In genomic region chr2:41853427-41854191, GRCh38 we compare ENCODE assay signal across 8 cellular contexts.
DNase-seq lines count a peak whose midpoint lies in the region; ATAC-seq and TF ChIP-seq lines count a peak whose summit lies in the region.

No MANE protein-coding gene starts in this region.

- 8 to 9% methylated on average over 8 of the region's 8 CpGs for WGBS in thyroid gland, 2 donors

- H3K27me3 Mint-ChIP-seq in brain, result peaks cover 4% of the 10 kb centered on the region

- TF ChIP-seq CTCF in GM06990 (IDR thresholded peaks at IDR 0.05; ENCODE audit: insufficient read depth, low read length, poor library complexity, severe bottlenecking) (peak; percentile 65), brain (conservative IDR thresholded peaks at IDR 0.05) (peak; percentile 91 to 92), thyroid gland (IDR thresholded peaks at IDR 0.05) (peak; percentile 28 to 70 (median 50))

- peak overlapping the region in 1 of 5 experiments; percentile 15 for H3K27ac Mint-ChIP-seq in brain

- ATAC-seq in HG02759 (IDR thresholded peaks at IDR 0.05; ENCODE audit: unreplicated experiment), result no peak

- H3K4me3 ChIP-seq in GM06990 (replicated peaks; ENCODE audit: low read depth, low read length) (no peak overlapping the region), thyroid gland (replicated peaks in 1 of 3) (no peak overlapping the region)

- H3K9me3 ChIP-seq in thyroid gland, result no peaks in the 10 kb centered on the region

- H3K27me3 ChIP-seq in GM06990 (replicated peaks; ENCODE audit: control insufficient read depth, insufficient read depth, low read length) (no peaks in the 10 kb centered on the region), thyroid gland (no peaks in the 10 kb centered on the region)

- TF ChIP-seq POLR2A in thyroid gland (IDR thresholded peaks at IDR 0.05), result no peak

- DNase-seq in ACHN (peak; percentile 74), GM06990 (ENCODE audit: extremely low read depth, insufficient read length) (no peak), NCI-H2227 treated with DMSO at 0.1 percent for 48 hours (lab: John Stamatoyannopoulos, UW) (peak; percentile 55), islet precursor cell (peak; percentile 76), thyroid gland (peak; percentile 41 to 42)
- DNase-seq in activated effector memory CD4-positive, alpha-beta T cell treated with anti-CD3 and anti-CD28 coated beads, Interleukin-2, amount 50 U/mL, for 16 hours, result no peak

- no peak overlapping the region for H3K27ac ChIP-seq in thyroid gland

- in situ Hi-C loops in ACHN (cut with HindIII; ENCODE audit: low pct_ligation_motif_present, low pct_unique_long_range_greater_than_20kb, low sequenced_read_pairs), result loop anchor here (25.0 kb wide), 1 partner anchor 234 kb away; no protein-coding TSS in a partner anchor

- intact Hi-C loops in thyroid gland (cut with DNase I), result loop anchor here (5.0 kb wide), 1 partner anchor 234 kb away; no protein-coding TSS in a partner anchor

- no peaks in the 10 kb centered on the region for H3K9me3 Mint-ChIP-seq in brain

- no peaks in the 10 kb centered on the region for H3K36me3 ChIP-seq in GM06990 (ENCODE audit: control insufficient read depth, insufficient read depth, low read length)
- H3K36me3 ChIP-seq in thyroid gland, result no peaks in the 10 kb centered on the region

- H3K4me1 Mint-ChIP-seq in brain, result no peaks in the 10 kb centered on the region

- H3K4me3 Mint-ChIP-seq in brain, result peak overlapping the region in 1 of 5 experiments; percentile 23

- no peaks in the 10 kb centered on the region for H3K4me1 ChIP-seq in thyroid gland

- H3K36me3 Mint-ChIP-seq in brain, result no peaks in the 10 kb centered on the region

Comparison
In these comparisons a context has a peak if more than half of its experiments do, and no peak if none do; other contexts are left out.
1. DNase-seq: peak in ACHN (single experiment), NCI-H2227 treated with DMSO at 0.1 percent for 48 hours (single experiment), islet precursor cell (single experiment) and thyroid gland (2 of 2); none in GM06990 (single experiment) and activated effector memory CD4-positive, alpha-beta T cell treated with anti-CD3 and anti-CD28 coated beads, Interleukin-2, amount 50 U/mL, for 16 hours (single experiment).
2. Peak in every context shown above with its lines, with median percentiles within 50 percentile points of each other: CTCF ChIP-seq.